ENCODE assay signal across 30 cellular contexts in genomic region chr5:111806753-111807152, GRCh38.
"Had no signal": no experiment of that assay in that cellular context is flagged by ENCODE, and none has a peak within 500 bp of the region (broad histone marks: within the 10 kb centered on the region; RNA-seq: fewer than 3 reads in every experiment).

No MANE protein-coding gene starts in this region.

- H3K27ac Mint-ChIP-seq: immature natural killer cell; naive thymus-derived CD8-positive, alpha-beta T cell; nephron; progenitor cell of endocrine pancreas; stimulated activated naive B cell treated with anti-CD40 and anti-IgM and Interleukin-4, amounts not matched to agents 10 μg/mL and 1 μg/mL and 100 μg/mL, for 72 hours; type B pancreatic cell had no signal

- H3K9me3 Mint-ChIP-seq: naive thymus-derived CD8-positive, alpha-beta T cell; type B pancreatic cell had no signal

- DNase-seq: hypothalamus; immature natural killer cell; kidney; left colon; left lung; lower lobe of right lung; mammary epithelial cell; mesenchymal stem cell; naive thymus-derived CD8-positive, alpha-beta T cell; occipital lobe; ovary; stimulated activated CD4-positive, alpha-beta T cell treated with anti-CD3 and anti-CD28 coated beads, Interleukin-12 subunit alpha, Interleukin-12 subunit beta, amount 100 ng/mL, for 4 hours; stimulated activated CD4-positive, alpha-beta T cell treated with anti-CD3 and anti-CD28 coated beads, Interleukin-15, amount 100 ng/mL, for 24 hours; stimulated activated CD4-positive, alpha-beta T cell treated with anti-CD3 and anti-CD28 coated beads, Interleukin-2, amount 100 ng/mL, for 24 hours; stimulated activated CD4-positive, alpha-beta T cell treated with anti-CD3 and anti-CD28 coated beads, Interleukin-4, amount 100 ng/mL, for 1 hour; stimulated activated naive B cell treated with anti-CD40 and anti-IgM and Interleukin-4, amounts not matched to agents 10 μg/mL and 1 μg/mL and 100 μg/mL, for 72 hours; stimulated activated naive CD8-positive, alpha-beta T cell treated with anti-CD3 and anti-CD28 coated beads, Interleukin-15, Interleukin-2, amounts not matched to agents 100 U/mL and 50 U/mL, for 24 hours; stomach; testis had no signal

- H3K27me3 ChIP-seq: left lung, neutrophil, ovary, right atrium auricular region, stomach, testis, tibial nerve, vagina had no signal

- H3K27ac ChIP-seq: left lung, lower lobe of right lung, neutrophil, ovary, right atrium auricular region, skin epidermis, stomach, tibial nerve, vagina had no signal

- H3K4me3 Mint-ChIP-seq: immature natural killer cell; naive thymus-derived CD8-positive, alpha-beta T cell; nephron; neural crest cell; stimulated activated naive B cell treated with anti-CD40 and anti-IgM and Interleukin-4, amounts not matched to agents 10 μg/mL and 1 μg/mL and 100 μg/mL, for 72 hours; type B pancreatic cell had no signal

- H3K36me3 Mint-ChIP-seq: immature natural killer cell; naive thymus-derived CD8-positive, alpha-beta T cell; stimulated activated naive B cell treated with anti-CD40 and anti-IgM and Interleukin-4, amounts not matched to agents 10 μg/mL and 1 μg/mL and 100 μg/mL, for 72 hours; type B pancreatic cell had no signal

- H3K36me3 ChIP-seq: left lung, lower lobe of right lung, neutrophil, ovary, right atrium auricular region, stomach, tibial nerve, vagina had no signal

- H3K4me1 Mint-ChIP-seq: immature natural killer cell; naive thymus-derived CD8-positive, alpha-beta T cell; nephron; neural crest cell; stimulated activated naive B cell treated with anti-CD40 and anti-IgM and Interleukin-4, amounts not matched to agents 10 μg/mL and 1 μg/mL and 100 μg/mL, for 72 hours had no signal

- H3K27me3 Mint-ChIP-seq: progenitor cell of endocrine pancreas; stimulated activated naive B cell treated with anti-CD40 and anti-IgM and Interleukin-4, amounts not matched to agents 10 μg/mL and 1 μg/mL and 100 μg/mL, for 72 hours; type B pancreatic cell had no signal

- ATAC-seq: left colon; left lung; lower lobe of right lung; naive thymus-derived CD8-positive, alpha-beta T cell; sciatic nerve; stimulated activated naive B cell treated with anti-CD40 and anti-IgM and Interleukin-4, amounts not matched to agents 10 μg/mL and 1 μg/mL and 100 μg/mL, for 72 hours; stimulated activated naive CD8-positive, alpha-beta T cell treated with anti-CD3 and anti-CD28 coated beads, Interleukin-15, Interleukin-2, amounts not matched to agents 100 U/mL and 50 U/mL, for 24 hours had no signal

- H3K4me1 ChIP-seq: left lung, lower lobe of right lung, right atrium auricular region, testis, tibial nerve, vagina had no signal

- H3K4me3 ChIP-seq: left lung, lower lobe of right lung, ovary, right atrium auricular region, skin epidermis, stomach, testis, tibial nerve, vagina had no signal

- FAIRE-seq: islet of Langerhans, kidney had no signal

- H3K9me3 ChIP-seq: left lung, lower lobe of right lung, neutrophil, ovary, right atrium auricular region, stomach, testis, tibial nerve, vagina had no signal
